Comparison of ENCODE assay signal across 8 cellular contexts in genomic region chr3:182794455-182794773, GRCh38. TPM values are rescaled to one million over a fixed set of nuclear protein-coding genes. Genes with fewer than 3 reads are reported as not detected.
DNase-seq lines count a peak whose midpoint lies in the region; ATAC-seq and TF ChIP-seq lines count a peak whose summit lies in the region.

No MANE protein-coding gene starts in this region.

- H3K4me3 Mint-ChIP-seq in chondrocyte (ENCODE audit: unreplicated experiment) = peak overlapping the region; percentile 89
- peak overlapping the region; percentile 91 to 99 (median 96) for H3K4me3 Mint-ChIP-seq in naive B cell

- H3K27me3 ChIP-seq in BE2C = peaks cover 9% of the 10 kb centered on the region

- TF ChIP-seq CTCF in BE2C (IDR thresholded peaks at IDR 0.05; ENCODE audit: low read depth, low read length) (no peak), LNCaP clone FGC (IDR thresholded peaks at IDR 0.05; ENCODE audit: control insufficient read depth, extremely low read depth, insufficient read depth) (no peak), chondrocyte (IDR thresholded peaks at IDR 0.05) (no peak)

- H3K27ac Mint-ChIP-seq in chondrocyte (ENCODE audit: unreplicated experiment) (peak overlapping the region; percentile 96), naive B cell (peak overlapping the region; percentile 94 to 99 (median 98))

- H3K9me3 ChIP-seq in BE2C = no peaks in the 10 kb centered on the region

- ATAC-seq in naive B cell (ENCODE audit: low read depth in 2 of 2) (no peak), GM18519 (IDR thresholded peaks at IDR 0.05; ENCODE audit: low FRiP score, unreplicated experiment) (no peak)

- peaks cover 42% of the 10 kb centered on the region for H3K4me1 Mint-ChIP-seq in chondrocyte (ENCODE audit: low read depth)
- peaks cover 20 to 45% (median 44%) of the 10 kb centered on the region in 3 donors for H3K4me1 Mint-ChIP-seq in naive B cell

- H3K36me3 ChIP-seq in BE2C = no peaks in the 10 kb centered on the region

- H3K27me3 Mint-ChIP-seq in chondrocyte (ENCODE audit: low read depth) = no peaks in the 10 kb centered on the region
- no peaks in the 10 kb centered on the region for H3K27me3 Mint-ChIP-seq in naive B cell

- H3K4me1 ChIP-seq in BE2C = peaks cover 2% of the 10 kb centered on the region; the same call in 1 of the 2 replicates

- H3K9me3 Mint-ChIP-seq in chondrocyte (ENCODE audit: low read depth) (no peaks in the 10 kb centered on the region), naive B cell (no peaks in the 10 kb centered on the region)

- DNase-seq in BE2C (no peak), LNCaP clone FGC (ENCODE audit: low read depth) (no peak), chondrocyte (ENCODE audit: low spot score) (no peak), naive B cell (no peak), GM03348 (ENCODE audit: low spot score) (no peak), pons (ENCODE audit: low spot score) (no peak), NCI-H128 (lab: John Stamatoyannopoulos, UW; ENCODE audit: unreplicated experiment) (no peak)

- H3K36me3 Mint-ChIP-seq in chondrocyte (ENCODE audit: low read depth) = no peaks in the 10 kb centered on the region
- no peaks in the 10 kb centered on the region for H3K36me3 Mint-ChIP-seq in naive B cell

- H3K4me3 ChIP-seq in BE2C (ENCODE audit: low read depth, low read length) (peak overlapping the region; percentile 95), LNCaP clone FGC (ENCODE audit: low read depth, low read length) (peak overlapping the region; percentile 88)

RNA-seq across cellular contexts. Expression of gene ATP11B, which starts 1.1 kb away (rescaled TPM):
- polyA plus RNA-seq in BE2C (2012; ENCODE audit: insufficient read depth, insufficient read length, low read depth) = 5.0 TPM
- total RNA-seq in chondrocyte = 71.7 to 73.2 TPM (median 71.9 TPM) in 3 replicates
- polyA plus RNA-seq in naive B cell (ENCODE audit: low read depth in 6 of 6) = 10 to 100 TPM; 21.4 to 41.7 (median 27.8) TPM
